25 cellular contexts compared by ENCODE assay signal in the genomic region with DNA sequence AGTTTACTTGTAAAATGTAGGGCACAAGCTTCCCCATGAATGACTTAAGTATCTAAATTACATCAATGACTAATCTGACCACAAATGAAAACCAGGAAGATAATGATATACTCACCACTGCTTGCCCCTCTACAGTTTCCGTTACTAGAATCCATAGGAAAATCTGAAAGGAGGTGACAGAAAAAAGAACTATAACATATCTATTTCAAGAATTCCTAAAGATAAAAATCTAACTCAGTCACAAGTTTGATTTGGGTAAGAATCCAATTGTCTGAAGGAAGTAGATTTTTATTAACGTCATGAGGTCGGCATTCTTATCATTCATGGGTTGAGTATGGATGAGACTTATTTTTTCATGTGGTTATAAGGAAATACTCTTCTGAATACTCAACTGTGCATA. TPM values are rescaled to one million over a fixed set of nuclear protein-coding genes. Genes with fewer than 3 reads are reported as not detected.
DNase-seq lines count a peak whose midpoint lies in the region; FAIRE-seq and TF ChIP-seq lines count a peak whose summit lies in the region.
"Had no signal": no experiment of that assay in that cellular context is flagged by ENCODE, and none has a peak within 500 bp of the region (broad histone marks: within the 10 kb centered on the region; RNA-seq: fewer than 3 reads in every experiment).

No MANE protein-coding gene starts in this region.

- dilution Hi-C loops in mammary epithelial cell (cut with HindIII; ENCODE audit: low sequenced_read_pairs): no loop called here

- H3K36me3 ChIP-seq in osteoblast (ENCODE audit: insufficient read depth, low read length): no peaks in the 10 kb centered on the region
- H3K36me3 ChIP-seq in esophagus muscularis mucosa: no peaks in the 10 kb centered on the region
- no peaks in the 10 kb centered on the region for H3K36me3 ChIP-seq in mammary epithelial cell (ENCODE audit: insufficient read depth, low read length)
- H3K36me3 ChIP-seq: BLaER1 treated with 17β-estradiol and CSF1 and Interleukin-3, amounts not matched to agents 10 nM and 100 nM; thyroid gland had no signal

- H3K27ac ChIP-seq in osteoblast (ENCODE audit: low read depth, low read length) (no peak overlapping the region), esophagus muscularis mucosa (replicated peaks in 1 of 4) (no peak overlapping the region), mammary epithelial cell (ENCODE audit: insufficient read depth, low read depth, low read length) (no peak overlapping the region)
- H3K27ac ChIP-seq: BLaER1 treated with 17β-estradiol and CSF1 and Interleukin-3, amounts not matched to agents 10 nM and 100 nM; thyroid gland had no signal

- CTCF ChIA-PET in mammary epithelial cell (lab: Charles Lee; ENCODE audit: low non-redundant PET): no interaction called here

- H4K20me1 ChIP-seq in osteoblast (ENCODE audit: insufficient read depth, low read length) (no peaks in the 10 kb centered on the region), mammary epithelial cell (ENCODE audit: insufficient read depth, low read length) (no peaks in the 10 kb centered on the region)
- H4K20me1 ChIP-seq: BLaER1 treated with 17β-estradiol and CSF1 and Interleukin-3, amounts not matched to agents 10 nM and 100 nM had no signal

- H3K4me1 ChIP-seq in osteoblast (ENCODE audit: insufficient read depth, low read length): peaks cover 3% of the 10 kb centered on the region
- H3K4me1 ChIP-seq in esophagus muscularis mucosa: peaks cover 0 to 28% (median 15%) of the 10 kb centered on the region in 4 donors
- H3K4me1 ChIP-seq in mammary epithelial cell (ENCODE audit: insufficient read depth, low read length): no peaks in the 10 kb centered on the region
- H3K4me1 ChIP-seq: thyroid gland had no signal

- in situ Hi-C loops in astrocyte of the spinal cord (cut with HindIII; ENCODE audit: low sequenced_read_pairs) (no loop called here), mammary epithelial cell (cut with MboI; ENCODE audit: low sequenced_read_pairs in 2 of 2) (no loop called here)

- H3K4me2 ChIP-seq in osteoblast (ENCODE audit: insufficient read depth, low read length) (peak overlapping the region; percentile 11), mammary epithelial cell (ENCODE audit: insufficient read depth, low read depth, low read length) (no peak overlapping the region)
- H3K4me2 ChIP-seq: BLaER1 treated with 17β-estradiol and CSF1 and Interleukin-3, amounts not matched to agents 10 nM and 100 nM had no signal

- H2AFZ ChIP-seq in osteoblast (ENCODE audit: low read length): no peak overlapping the region
- no peak overlapping the region for H2AFZ ChIP-seq in mammary epithelial cell (ENCODE audit: low read depth, low read length)

- no peak for TF ChIP-seq CTCF in astrocyte of the spinal cord (IDR thresholded peaks at IDR 0.05; ENCODE audit: low read depth, low read length)
- TF ChIP-seq CTCF in osteoblast (IDR thresholded peaks at IDR 0.05; ENCODE audit: extremely low read depth, low read depth, low read length): no peak
- TF ChIP-seq CTCF in esophagus muscularis mucosa (IDR thresholded peaks at IDR 0.05): no peak
- no peak for TF ChIP-seq CTCF in mammary epithelial cell (conservative IDR thresholded peaks at IDR 0.05 in 1 of 2, IDR thresholded peaks at IDR 0.05 in 1 of 2; ENCODE audit: extremely low read depth in 1 of 2, insufficient read depth in 1 of 2, low read depth in 1 of 2, low read length in 2 of 2)

- WGBS in esophagus muscularis mucosa: 78% methylated on average over 3 of the region's 3 CpGs
- 96% methylated on average over 3 of the region's 3 CpGs for WGBS in mammary epithelial cell (ENCODE audit: low coverage, missing lambda C conversion rate)

- intact Hi-C loops in esophagus muscularis mucosa (cut with DNase I): no loop called here
- intact Hi-C loops in mammary epithelial cell (cut with micrococcal nuclease): no loop called here

- TF ChIP-seq POLR2A in esophagus muscularis mucosa (IDR thresholded peaks at IDR 0.05; ENCODE audit: low read depth): no peak

- no TSS peak for BruUV-seq in mammary epithelial cell (replicated peaks; lab: Mats Ljungman, UMichigan)

- H3K79me2 ChIP-seq in osteoblast (ENCODE audit: insufficient read depth, low read length) (no peaks in the 10 kb centered on the region), mammary epithelial cell (ENCODE audit: insufficient read depth, low read length) (no peaks in the 10 kb centered on the region)

- no peaks in the 10 kb centered on the region for H3K27me3 ChIP-seq in osteoblast (ENCODE audit: insufficient read depth, low read length)
- H3K27me3 ChIP-seq in esophagus muscularis mucosa: no peaks in the 10 kb centered on the region
- no peaks in the 10 kb centered on the region for H3K27me3 ChIP-seq in mammary epithelial cell (ENCODE audit: insufficient read depth, low read length)
- H3K27me3 ChIP-seq: BLaER1 treated with 17β-estradiol and CSF1 and Interleukin-3, amounts not matched to agents 10 nM and 100 nM; thyroid gland had no signal

- H3K9me3 ChIP-seq in osteoblast (ENCODE audit: low read depth, low read length) (no peaks in the 10 kb centered on the region), esophagus muscularis mucosa (no peaks in the 10 kb centered on the region), mammary epithelial cell (replicated peaks; ENCODE audit: insufficient read depth, low read length) (no peaks in the 10 kb centered on the region)
- H3K9me3 ChIP-seq: BLaER1 treated with 17β-estradiol and CSF1 and Interleukin-3, amounts not matched to agents 10 nM and 100 nM; thyroid gland had no signal

- DNase-seq in ELR (ENCODE audit: low read depth): peak; percentile 82
- peak; percentile 26 for DNase-seq in RCC 7860 (ENCODE audit: low spot score)
- DNase-seq in astrocyte of the spinal cord (ENCODE audit: low read depth, low spot score): peak; percentile 56
- DNase-seq in osteoblast (ENCODE audit: insufficient read length, low spot score, missing footprints): peak; percentile 65
- no peak for DNase-seq in esophagus muscularis mucosa (ENCODE audit: extremely low spot score)
- DNase-seq in Kasumi-1 (lab: John Stamatoyannopoulos, UW): no peak
- no peak for DNase-seq in mammary epithelial cell
- DNase-seq: activated CD4-positive, alpha-beta T cell treated with anti-CD3 and anti-CD28 coated beads, Interleukin-2, amount 10 ng/mL, durations not matched to agents 24 days and 14 days; activated gamma-delta T cell; activated naive CD8-positive, alpha-beta T cell treated with anti-CD3 and anti-CD28 coated beads, Interleukin-2, amount 10 ng/mL, durations not matched to agents 7 days and 5 days; activated T-cell treated with anti-CD3 and anti-CD28 coated beads, Interleukin-2, amount 50 U/mL, for 24 hours; Calu3; GOT3; midbrain; naive thymus-derived CD8-positive, alpha-beta T cell; NCI-H2029 treated with DMSO at 0.1 percent for 48 hours; NCI-H345; occipital lobe; stimulated activated naive CD8-positive, alpha-beta T cell treated with anti-CD3 and anti-CD28 coated beads, Interleukin-15, amount 100 ng/mL, for 72 hours; thyroid gland had no signal

- no peak overlapping the region for H3K9ac ChIP-seq in mammary epithelial cell (ENCODE audit: insufficient read depth, low read length)
- H3K9ac ChIP-seq: BLaER1 treated with 17β-estradiol and CSF1 and Interleukin-3, amounts not matched to agents 10 nM and 100 nM had no signal

- FAIRE-seq in RCC 7860 (lab: Jason Lieb, UNC): peak; percentile 71
- FAIRE-seq: GM12892, keratinocyte had no signal

- TF ChIP-seq EP300 in esophagus muscularis mucosa (IDR thresholded peaks at IDR 0.05): no peak

- H3K4me3 ChIP-seq in astrocyte of the spinal cord (ENCODE audit: low read depth, low read length): no peak overlapping the region
- no peak overlapping the region for H3K4me3 ChIP-seq in osteoblast (ENCODE audit: insufficient read depth, low read length)
- no peak overlapping the region for H3K4me3 ChIP-seq in esophagus muscularis mucosa
- no peak overlapping the region for H3K4me3 ChIP-seq in mammary epithelial cell (replicated peaks in 1 of 3; ENCODE audit: insufficient read depth in 1 of 3, low read depth in 2 of 3, low read length in 3 of 3)
- H3K4me3 ChIP-seq: BLaER1 treated with 17β-estradiol and CSF1 and Interleukin-3, amounts not matched to agents 10 nM and 100 nM; thyroid gland had no signal

RNA-seq across cellular contexts. Expression of a gene that starts 7.8 kb away (rescaled TPM):
- total RNA-seq in osteoblast (0.29 and 0.36 TPM in 2 replicates), esophagus muscularis mucosa (10 to 100 TPM; 10.1 to 46.9 (median 13.1) TPM), mammary epithelial cell (under 1 TPM; 0.09 to 0.17 TPM)
- not detected for polyA plus RNA-seq in mammary epithelial cell
- not detected for polyA minus RNA-seq in mammary epithelial cell
- total RNA-seq: activated CD4-positive, alpha-beta T cell treated with anti-CD3 and anti-CD28 coated beads, Interleukin-2, amount 10 ng/mL, durations not matched to agents 24 days and 14 days; activated naive CD8-positive, alpha-beta T cell treated with anti-CD3 and anti-CD28 coated beads, Interleukin-2, amount 10 ng/mL, durations not matched to agents 7 days and 5 days; glomerular endothelial cell; naive thymus-derived CD8-positive, alpha-beta T cell; T-helper 2 cell treated with Interferon-gamma antibody and Interleukin-4, amounts not matched to agents 100 ng/mL and 5 ng/mL, for 36 hours had no signal
- polyA plus RNA-seq: naive thymus-derived CD8-positive, alpha-beta T cell had no signal

Comparison
In these comparisons a context has a peak if more than half of its experiments do, and no peak if none do; other contexts are left out.
1. DNase-seq: peak in ELR (single experiment), RCC 7860 (single experiment), astrocyte of the spinal cord (single experiment) and osteoblast (single experiment); none in esophagus muscularis mucosa (single experiment), Kasumi-1 (0 of 2) and mammary epithelial cell (single experiment).